1 cellular context compared by ENCODE assay signal in the genomic region with DNA sequence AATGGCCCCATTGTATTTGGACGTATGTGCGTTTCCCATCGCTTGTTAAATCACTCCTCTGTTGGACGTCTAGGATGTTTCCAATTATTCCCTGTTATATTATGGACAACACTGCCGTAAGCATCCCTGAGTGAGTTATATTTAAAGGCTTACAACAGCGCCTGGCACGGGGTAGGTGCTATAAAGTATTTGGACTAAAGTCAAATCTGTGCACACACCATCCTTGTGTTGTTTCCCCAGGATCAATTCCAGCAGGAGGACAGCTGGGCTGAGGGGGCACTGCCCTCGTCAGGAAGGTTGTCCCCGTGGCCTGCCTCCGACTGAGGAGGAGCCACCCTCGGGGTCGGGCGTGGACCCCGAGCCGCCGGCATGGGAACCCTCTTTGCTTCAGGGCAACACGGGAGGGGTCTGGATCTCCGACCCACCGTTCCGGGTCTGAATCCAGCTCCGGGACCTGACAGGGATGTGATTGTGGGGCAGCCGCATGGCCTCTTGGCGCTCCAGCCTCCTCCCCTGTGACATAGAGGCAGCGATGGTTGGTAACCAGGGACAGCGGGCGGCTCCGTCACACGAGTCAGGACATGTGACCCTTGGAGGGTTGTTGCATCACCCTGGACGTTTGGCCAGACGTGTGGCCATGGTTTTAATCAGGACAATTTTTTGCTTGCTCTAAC.
TF ChIP-seq lines count a peak whose summit lies in the region.

No MANE protein-coding gene starts in this region.

TF ChIP-seq in SK-N-SH treated with all-trans-retinoic acid at 6 μM for 48 hours, 23 proteins besides CTCF, POLR2A, EP300 and RAD21 (continued from another document):
- no peak for TF ChIP-seq ZNF70 (CRISPR knock-in tag; IDR thresholded peaks at IDR 0.05)
- TF ChIP-seq, protein P1, sequence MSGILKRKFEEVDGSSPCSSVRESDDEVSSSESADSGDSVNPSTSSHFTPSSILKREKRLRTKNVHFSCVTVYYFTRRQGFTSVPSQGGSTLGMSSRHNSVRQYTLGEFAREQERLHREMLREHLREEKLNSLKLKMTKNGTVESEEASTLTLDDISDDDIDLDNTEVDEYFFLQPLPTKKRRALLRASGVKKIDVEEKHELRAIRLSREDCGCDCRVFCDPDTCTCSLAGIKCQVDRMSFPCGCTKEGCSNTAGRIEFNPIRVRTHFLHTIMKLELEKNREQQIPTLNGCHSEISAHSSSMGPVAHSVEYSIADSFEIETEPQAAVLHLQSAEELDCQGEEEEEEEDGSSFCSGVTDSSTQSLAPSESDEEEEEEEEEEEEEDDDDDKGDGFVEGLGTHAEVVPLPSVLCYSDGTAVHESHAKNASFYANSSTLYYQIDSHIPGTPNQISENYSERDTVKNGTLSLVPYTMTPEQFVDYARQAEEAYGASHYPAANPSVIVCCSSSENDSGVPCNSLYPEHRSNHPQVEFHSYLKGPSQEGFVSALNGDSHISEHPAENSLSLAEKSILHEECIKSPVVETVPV (CRISPR knock-in tag; IDR thresholded peaks at IDR 0.05) = no peak
